In the genomic region with DNA sequence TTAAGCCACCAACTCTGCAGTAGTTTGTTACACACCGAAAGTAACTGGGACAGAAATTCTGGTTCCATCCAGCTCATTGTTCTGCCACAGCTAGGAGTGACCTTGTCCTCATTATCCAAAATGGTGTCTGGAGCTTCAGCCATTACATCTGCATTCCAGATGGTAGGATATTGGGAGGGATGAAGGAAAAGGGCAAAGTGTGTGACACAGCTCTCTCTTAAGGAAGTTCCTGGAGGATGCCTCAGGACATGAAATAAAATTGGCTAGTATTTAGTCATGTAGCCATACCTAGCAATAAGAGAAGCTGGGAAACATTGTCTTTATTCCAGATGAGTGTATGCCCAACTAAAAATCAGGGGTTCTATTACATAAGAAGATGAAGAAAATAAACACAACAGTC, we compare ENCODE assay signal across 22 cellular contexts.
"Had no signal": no experiment of that assay in that cellular context is flagged by ENCODE, and none has a peak within 500 bp of the region (broad histone marks: within the 10 kb centered on the region; RNA-seq: fewer than 3 reads in every experiment).

No MANE protein-coding gene starts in this region.

- H3K4me2 ChIP-seq: SK-N-SH had no signal

- H3K9me3 ChIP-seq: SK-N-SH had no signal

- H3K9ac ChIP-seq: SK-N-SH had no signal

- FAIRE-seq: RCC 7860 had no signal

- H3K27ac ChIP-seq: RWPE1 had no signal

- DNase-seq: KBM-7, MV-4-11, NCI-H1048, NCI-H1105, NCI-H1417, NCI-H1436 treated with DMSO at 0.1 percent for 48 hours, NCI-H1694, NCI-H187 treated with DMSO at 0.1 percent for 48 hours, NCI-H2029 treated with DMSO at 0.1 percent for 48 hours, NCI-H2107, NCI-H226, NCI-H446, NCI-H510A, NCI-H524 treated with DMSO at 0.1 percent for 48 hours, NCI-H69, NCI-H774, SHP77, SK-N-SH, SW 1271, T-cell had no signal
